Comparison of ENCODE assay signal across 8 cellular contexts in the genomic region with DNA sequence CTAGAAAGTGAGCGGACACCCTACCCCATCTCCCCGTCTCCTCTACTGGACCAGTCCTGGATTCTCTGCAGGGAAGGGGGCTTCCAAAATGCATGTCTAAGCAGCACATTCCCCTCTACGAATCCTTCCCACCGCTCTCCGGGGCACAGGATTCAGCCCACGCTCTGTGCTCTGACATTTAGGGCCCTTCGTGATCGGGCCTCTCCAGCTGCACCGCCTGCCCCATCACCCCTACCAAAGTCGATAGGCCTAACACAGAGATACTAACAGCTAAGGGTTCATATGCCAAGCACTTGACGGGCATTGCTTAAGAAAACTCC. TPM values are rescaled to one million over a fixed set of nuclear protein-coding genes. Genes with fewer than 3 reads are reported as not detected.
A peak's percentile ranks its signal among the peaks of the same experiment; 100 is the strongest.
DNase-seq lines count a peak whose midpoint lies in the region; ATAC-seq and TF ChIP-seq lines count a peak whose summit lies in the region.

No MANE protein-coding gene starts in this region.

- H3K4me3 ChIP-seq in ACC112 (ENCODE audit: low read depth, low read length) (peak overlapping the region; percentile 93), colonic mucosa (peak overlapping the region; percentile 82)

- H3K27ac Mint-ChIP-seq in HFFc6 (peak overlapping the region; percentile 54), naive B cell (peak overlapping the region in 3 of 6 donors; percentile 20 to 76 (median 39))

- peaks cover 3% of the 10 kb centered on the region for H3K27me3 Mint-ChIP-seq in HFFc6 (ENCODE audit: insufficient read depth)
- H3K27me3 Mint-ChIP-seq in naive B cell, result no peaks in the 10 kb centered on the region

- peak overlapping the region in 1 of 2 donors; percentile 78 for H3K9ac ChIP-seq in colonic mucosa (ENCODE audit: low read depth in 2 of 2, low read length in 2 of 2)

- H2AFZ ChIP-seq in ACC112 (ENCODE audit: low read length, unreplicated experiment), result no peak overlapping the region

- peaks cover 11% of the 10 kb centered on the region for H3K4me1 ChIP-seq in ACC112 (ENCODE audit: control insufficient read depth, insufficient read depth, low read length, unreplicated experiment)
- no peaks in the 10 kb centered on the region for H3K4me1 ChIP-seq in colonic mucosa

- DNase-seq in HFFc6 (no peak), colonic mucosa (no peak), naive B cell (no peak), NCI-H2107 treated with DMSO at 0.1 percent for 48 hours (lab: John Stamatoyannopoulos, UW; ENCODE audit: unreplicated experiment) (no peak), ecto neural progenitor cell (ENCODE audit: low spot score) (no peak), germinal center (ENCODE audit: low spot score) (no peak)
- DNase-seq in stimulated activated CD4-positive, alpha-beta T cell treated with anti-CD3 and anti-CD28 coated beads, Interleukin-2, amount 100 ng/mL, for 24 hours, result no peak

- TF ChIP-seq CTCF in HFFc6 (IDR thresholded peaks at IDR 0.05), result no peak
- no peak for TF ChIP-seq CTCF in colonic mucosa (IDR thresholded peaks at IDR 0.05)

- H3K4me3 Mint-ChIP-seq in HFFc6 (peak overlapping the region; percentile 78), naive B cell (peak overlapping the region; percentile 69 to 96 (median 79))

- H3K27me3 ChIP-seq in ACC112 (ENCODE audit: insufficient read depth, low read length) (no peaks in the 10 kb centered on the region), colonic mucosa (no peaks in the 10 kb centered on the region)

- intact Hi-C loops in colonic mucosa (cut with DNase I), result no loop called here

- H3K9me3 Mint-ChIP-seq in HFFc6 (no peaks in the 10 kb centered on the region), naive B cell (no peaks in the 10 kb centered on the region)

- peaks cover 14% of the 10 kb centered on the region for H3K79me2 ChIP-seq in ACC112 (ENCODE audit: control insufficient read depth, insufficient read depth, low read length, unreplicated experiment)

- H3K4me1 Mint-ChIP-seq in HFFc6 (ENCODE audit: low read depth), result peaks cover 25% of the 10 kb centered on the region
- H3K4me1 Mint-ChIP-seq in naive B cell, result peaks cover 21 to 32% (median 29%) of the 10 kb centered on the region in 3 donors

- H3K9me3 ChIP-seq in colonic mucosa, result no peaks in the 10 kb centered on the region

- no peak for ATAC-seq in naive B cell (ENCODE audit: low read depth in 2 of 2)

- H3K27ac ChIP-seq in ACC112 (ENCODE audit: low read depth, low read length), result no peak overlapping the region
- H3K27ac ChIP-seq in colonic mucosa, result no peak overlapping the region

- peaks cover 5% of the 10 kb centered on the region; the same call in 1 of the 2 replicates for H3K36me3 ChIP-seq in ACC112 (ENCODE audit: insufficient read depth, low read length)
- no peaks in the 10 kb centered on the region for H3K36me3 ChIP-seq in colonic mucosa

- peaks cover 9% of the 10 kb centered on the region for H3K36me3 Mint-ChIP-seq in HFFc6 (ENCODE audit: low read depth)
- H3K36me3 Mint-ChIP-seq in naive B cell, result peaks cover 0 to 8% of the 10 kb centered on the region in 2 donors

RNA-seq across cellular contexts. Expression of a gene that starts 1.2 kb away (rescaled TPM):
- 1 to 10 TPM; 6.6 to 8.9 (median 8.0) TPM for total RNA-seq in HFFc6 (2021; fragmentation: NEBNext Ultra II Directional; extraction: Animal tissue kit (Norgen Biotek cat#: 25700))
- total RNA-seq in colonic mucosa, result 1 to 10 TPM; 1.3 to 2.8 TPM
- polyA plus RNA-seq in naive B cell (ENCODE audit: low read depth in 6 of 6), result 1 to 10 TPM; 1.8 to 4.1 (median 2.5) TPM

RNA-seq across cellular contexts. Expression of a gene that starts 5.0 kb away (rescaled TPM):
- total RNA-seq in HFFc6 (2021; fragmentation: NEBNext Ultra II Directional; extraction: Animal tissue kit (Norgen Biotek cat#: 25700)), result 100 to 1,000 TPM in 3 of 6 experiments, 10 to 100 TPM in 3; 82.4 to 111 (median 95.6) TPM
- total RNA-seq in colonic mucosa, result 10 to 100 TPM; 57.4 to 89.1 TPM
- polyA plus RNA-seq in naive B cell (ENCODE audit: low read depth in 6 of 6), result 10 to 100 TPM; 46.8 to 56.4 (median 53.5) TPM

RNA-seq across cellular contexts. Expression of a gene that starts 21.9 kb away (rescaled TPM):
- 10 to 100 TPM; 27.8 to 48.7 (median 33.2) TPM for total RNA-seq in HFFc6 (2021; fragmentation: NEBNext Ultra II Directional; extraction: Animal tissue kit (Norgen Biotek cat#: 25700))
- 10 to 100 TPM; 17.1 to 45.7 TPM for total RNA-seq in colonic mucosa
- 10 to 100 TPM; 15.9 to 39.6 (median 26.5) TPM for polyA plus RNA-seq in naive B cell (ENCODE audit: low read depth in 6 of 6)

RNA-seq across cellular contexts. Expression of a gene that starts 22.0 kb away (rescaled TPM):
- 100 to 1,000 TPM in 4 of 6 experiments, 10 to 100 TPM in 2; 90.4 to 109 (median 105) TPM for total RNA-seq in HFFc6 (2021; fragmentation: NEBNext Ultra II Directional; extraction: Animal tissue kit (Norgen Biotek cat#: 25700))
- 100 to 1,000 TPM; 173 to 227 TPM for total RNA-seq in colonic mucosa
- polyA plus RNA-seq in naive B cell (ENCODE audit: low read depth in 6 of 6), result 100 to 1,000 TPM; 137 to 220 (median 172) TPM

RNA-seq across cellular contexts. Expression of a gene that starts 49.8 kb away (rescaled TPM):
- total RNA-seq in HFFc6 (2021; fragmentation: NEBNext Ultra II Directional; extraction: Animal tissue kit (Norgen Biotek cat#: 25700)), result 100 to 1,000 TPM; 178 to 226 (median 202) TPM
- total RNA-seq in colonic mucosa, result 100 to 1,000 TPM; 181 to 263 TPM
- 10 to 100 TPM; 42.3 to 64.4 (median 55.2) TPM for polyA plus RNA-seq in naive B cell (ENCODE audit: low read depth in 6 of 6)
